8 cellular contexts compared by ENCODE assay signal in genomic region chr5:119411935-119412623, GRCh38. TPM values are rescaled to one million over a fixed set of nuclear protein-coding genes. Genes with fewer than 3 reads are reported as not detected.
DNase-seq lines count a peak whose midpoint lies in the region; ATAC-seq and TF ChIP-seq lines count a peak whose summit lies in the region.

No MANE protein-coding gene starts in this region.

- no peaks in the 10 kb centered on the region for H3K36me3 ChIP-seq in Peyer's patch
- no peaks in the 10 kb centered on the region for H3K36me3 ChIP-seq in vagina

- peak overlapping the region; percentile 36 for H3K4me3 ChIP-seq in Jurkat, Clone E6-1 (ENCODE audit: low read length)
- peak overlapping the region; percentile 22 to 57 (median 42) for H3K4me3 ChIP-seq in Peyer's patch
- peak overlapping the region; percentile 40 to 43 for H3K4me3 ChIP-seq in vagina

- no peaks in the 10 kb centered on the region for H3K36me3 Mint-ChIP-seq in nephron progenitor cell (ENCODE audit: low read depth)

- H3K27me3 ChIP-seq in Peyer's patch = no peaks in the 10 kb centered on the region
- no peaks in the 10 kb centered on the region for H3K27me3 ChIP-seq in foreskin keratinocyte
- H3K27me3 ChIP-seq in vagina = no peaks in the 10 kb centered on the region

- peaks cover 3% of the 10 kb centered on the region for H3K9me3 Mint-ChIP-seq in nephron progenitor cell

- peak; percentile 85 to 98 (median 98) for TF ChIP-seq CTCF in Peyer's patch (IDR thresholded peaks at IDR 0.05)
- TF ChIP-seq CTCF in foreskin keratinocyte (conservative IDR thresholded peaks at IDR 0.05) = peak; percentile 97
- TF ChIP-seq CTCF in nephron progenitor cell (IDR thresholded peaks at IDR 0.05) = peak; percentile 93
- peak; percentile 95 to 97 (median 96) for TF ChIP-seq CTCF in vagina (IDR thresholded peaks at IDR 0.05)

- intact Hi-C loops in vagina (cut with DNase I) = loop anchor here (5.0 to 10.0 kb wide), 2 partner anchors 147 to 425 kb away; partner anchors contain the start of gene DTWD2

- peaks cover 9% of the 10 kb centered on the region for H3K27me3 Mint-ChIP-seq in nephron progenitor cell (ENCODE audit: low read depth, poor library complexity)

- H3K4me1 ChIP-seq in Peyer's patch = peaks cover 0 to 3% (median 0%) of the 10 kb centered on the region in 4 donors
- peaks cover 7% of the 10 kb centered on the region for H3K4me1 ChIP-seq in foreskin keratinocyte
- H3K4me1 ChIP-seq in vagina = peaks cover 15% of the 10 kb centered on the region

- peak overlapping the region; percentile 91 for H3K4me3 Mint-ChIP-seq in nephron progenitor cell

- H3K27ac ChIP-seq in Peyer's patch = peak overlapping the region in 3 of 4 donors; percentile 17 to 59 (median 54)
- H3K27ac ChIP-seq in foreskin keratinocyte = peak overlapping the region; percentile 78
- H3K27ac ChIP-seq in vagina = peak overlapping the region; percentile 78

- H3K9me3 ChIP-seq in Peyer's patch = no peaks in the 10 kb centered on the region
- H3K9me3 ChIP-seq in vagina = no peaks in the 10 kb centered on the region

- ATAC-seq in GM21717 (IDR thresholded peaks at IDR 0.05; ENCODE audit: unreplicated experiment) (peak; percentile 72), foreskin keratinocyte (peak; percentile 76)

- DNase-seq in EL = peak; percentile 77
- peak; percentile 80 for DNase-seq in Jurkat, Clone E6-1 (ENCODE audit: low read depth, low spot score)
- DNase-seq in Peyer's patch = peak; percentile 56 to 84 (median 66)
- peak; percentile 44 for DNase-seq in activated naive CD4-positive, alpha-beta T cell treated with Interleukin-2 at 50 U/mL for 16 hours
- peak in 1 of 2 donors; percentile 75 for DNase-seq in foreskin keratinocyte
- DNase-seq in nephron progenitor cell = peak; percentile 43
- DNase-seq in vagina (ENCODE audit: extremely low spot score in 2 of 2) = no peak

- TF ChIP-seq POLR2A in Peyer's patch (IDR thresholded peaks at IDR 0.05) (no peak), vagina (IDR thresholded peaks at IDR 0.05) (no peak)

- H3K4me1 Mint-ChIP-seq in nephron progenitor cell = peaks cover 15% of the 10 kb centered on the region

- no peak overlapping the region for H3K27ac Mint-ChIP-seq in nephron progenitor cell

RNA-seq across cellular contexts. Expression of gene HSD17B4, which starts 40.2 kb away (rescaled TPM):
- polyA plus RNA-seq in Jurkat, Clone E6-1 (2012; ENCODE audit: insufficient read depth, insufficient read length) = 104 TPM
- 100 to 1,000 TPM; 159 to 288 (median 224) TPM for total RNA-seq in Peyer's patch
- 119 and 124 TPM in 2 replicates for total RNA-seq in foreskin keratinocyte
- polyA plus RNA-seq in foreskin keratinocyte = 89.8 and 97.6 TPM in 2 replicates
- total RNA-seq in vagina = 137 TPM

RNA-seq across cellular contexts. Expression of gene TNFAIP8, which starts 56.3 kb away (rescaled TPM):
- polyA plus RNA-seq in Jurkat, Clone E6-1 (2012; ENCODE audit: insufficient read depth, insufficient read length) = 105 TPM
- total RNA-seq in Peyer's patch = 10 to 100 TPM in 2 of 4 donors, 1 to 10 TPM in 2; 3.0 to 47.9 (median 10.2) TPM
- total RNA-seq in foreskin keratinocyte = 17.1 and 19.4 TPM in 2 replicates
- 7.6 and 8.2 TPM in 2 replicates for polyA plus RNA-seq in foreskin keratinocyte
- 34.4 TPM for total RNA-seq in vagina

Comparison
In these comparisons a context has a peak if more than half of its experiments do, and no peak if none do; other contexts are left out.
1. DNase-seq: peak in EL (single experiment), Jurkat, Clone E6-1 (single experiment), Peyer's patch (3 of 3), activated naive CD4-positive, alpha-beta T cell treated with Interleukin-2 at 50 U/mL for 16 hours (single experiment) and nephron progenitor cell (single experiment); none in vagina (0 of 2).
2. Peak in every context shown above with its lines, with median percentiles within 50 percentile points of each other: H3K4me3 ChIP-seq, H3K27ac ChIP-seq and CTCF ChIP-seq.